Comparison of ENCODE assay signal across 13 cellular contexts in genomic region chr20:10352934-10353866, GRCh38.
DNase-seq lines count a peak whose midpoint lies in the region; ATAC-seq and TF ChIP-seq lines count a peak whose summit lies in the region.
"Had no signal": no experiment of that assay in that cellular context is flagged by ENCODE, and none has a peak within 500 bp of the region (broad histone marks: within the 10 kb centered on the region; RNA-seq: fewer than 3 reads in every experiment).

No MANE protein-coding gene starts in this region.

- DNase-seq in A673 (ENCODE audit: low spot score) (peak; percentile 82), astrocyte of the cerebellum (ENCODE audit: low read depth) (peak; percentile 94), iris pigment epithelial cell (ENCODE audit: low read depth) (peak; percentile 59), SHP77 treated with DMSO at 0.1 percent for 48 hours (lab: John Stamatoyannopoulos, UW) (no peak), prostate gland (ENCODE audit: low spot score) (no peak), RKO (ENCODE audit: low spot score) (no peak)
- DNase-seq: colonic mucosa, midbrain, NCI-H1048, WERI-Rb-1 had no signal

- no peak for ATAC-seq in HG03354 (IDR thresholded peaks at IDR 0.05; ENCODE audit: poor library complexity, severe bottlenecking, unreplicated experiment)
- ATAC-seq: activated naive CD4-positive, alpha-beta T cell treated with anti-CD3 and anti-CD28 coated beads, Interleukin-2, amount 50 U/mL, for 72 hours had no signal

- H3K27me3 ChIP-seq in A673 (replicated peaks; ENCODE audit: insufficient read depth, low read depth, low read length, poor library complexity) (no peaks in the 10 kb centered on the region), HUES48 (ENCODE audit: control insufficient read depth, insufficient read depth, low read length) (no peaks in the 10 kb centered on the region), prostate gland (replicated peaks; ENCODE audit: insufficient read depth) (no peaks in the 10 kb centered on the region)
- H3K27me3 ChIP-seq: colonic mucosa had no signal

- H3K9me3 ChIP-seq in A673 (ENCODE audit: low read depth, low read length, poor library complexity, severe bottlenecking) (no peaks in the 10 kb centered on the region), HUES48 (ENCODE audit: control insufficient read depth, insufficient read depth, low read length) (no peaks in the 10 kb centered on the region), prostate gland (no peaks in the 10 kb centered on the region)
- H3K9me3 ChIP-seq: colonic mucosa had no signal

- no peak for TF ChIP-seq CTCF in A673 (conservative IDR thresholded peaks at IDR 0.05; ENCODE audit: low read depth, low read length)
- no peak for TF ChIP-seq CTCF in astrocyte of the cerebellum (IDR thresholded peaks at IDR 0.05; ENCODE audit: low read depth, low read length, missing control alignments)
- no peak for TF ChIP-seq CTCF in prostate gland (IDR thresholded peaks at IDR 0.05)

- H3K4me3 ChIP-seq in A673 (ENCODE audit: low read depth, low read length, poor library complexity, severe bottlenecking) (no peak overlapping the region), HUES48 (ENCODE audit: low read depth, low read length) (no peak overlapping the region; the same call in 1 of the 2 replicates), astrocyte of the cerebellum (ENCODE audit: low read depth, low read length) (no peak overlapping the region), prostate gland (no peak overlapping the region)
- H3K4me3 ChIP-seq: colonic mucosa had no signal

- in situ Hi-C loops in astrocyte of the cerebellum (cut with HindIII; ENCODE audit: low sequenced_read_pairs), result no loop called here

- no peaks in the 10 kb centered on the region for H3K36me3 ChIP-seq in A673 (ENCODE audit: insufficient read depth, low read length, poor library complexity, severe bottlenecking)
- no peaks in the 10 kb centered on the region for H3K36me3 ChIP-seq in HUES48 (ENCODE audit: control insufficient read depth, insufficient read depth, low read length)
- H3K36me3 ChIP-seq in prostate gland, result no peaks in the 10 kb centered on the region
- H3K36me3 ChIP-seq: colonic mucosa, WERI-Rb-1 had no signal

- CTCF ChIA-PET in A673 (lab: Charles Lee), result no interaction called here

- intact Hi-C loops in A673 (cut with micrococcal nuclease; ENCODE audit: unreplicated experiment) (loop anchor here (1.0 to 5.0 kb wide), 7 partner anchors 64 to 319 kb away; partner anchors contain the start of genes JAG1, MKKS and SNAP25), prostate gland (cut with DNase I) (no loop called here)

- POLR2A ChIA-PET in A673 (lab: Charles Lee; ENCODE audit: low non-redundant PET), result interaction anchor here (0.7 kb wide), 1 partner anchor 27 kb away, joined by 5 read pairs; no protein-coding TSS in a partner anchor

- H3K4me1 ChIP-seq in A673 (ENCODE audit: insufficient read depth, low read length, poor library complexity, severe bottlenecking) (peaks cover 39% of the 10 kb centered on the region), HUES48 (ENCODE audit: control insufficient read depth, insufficient read depth, low read length) (peaks cover 28% of the 10 kb centered on the region), prostate gland (replicated peaks) (no peaks in the 10 kb centered on the region)
- H3K4me1 ChIP-seq: colonic mucosa had no signal

- H3K27ac ChIP-seq in A673 (ENCODE audit: low read depth, low read length, poor library complexity, severe bottlenecking) (peak overlapping the region; percentile 88), HUES48 (ENCODE audit: low read depth, low read length) (peak overlapping the region; percentile 90), prostate gland (no peak overlapping the region)
- H3K27ac ChIP-seq: colonic mucosa, WERI-Rb-1 had no signal

- no peak overlapping the region for H3K9ac ChIP-seq in HUES48 (ENCODE audit: low read depth, low read length)

- TF ChIP-seq POLR2A in prostate gland (IDR thresholded peaks at IDR 0.05), result no peak

- WGBS in prostate gland, result 38% methylated on average over 7 of the region's 7 CpGs

- BruUV-seq in A673 (replicated peaks; lab: Mats Ljungman, UMichigan), result TSS peak; percentile 75

Comparison
In these comparisons a context has a peak if more than half of its experiments do, and no peak if none do; other contexts are left out.
1. DNase-seq: peak in A673 (single experiment), astrocyte of the cerebellum (single experiment) and iris pigment epithelial cell (single experiment); none in SHP77 treated with DMSO at 0.1 percent for 48 hours (single experiment), prostate gland (single experiment) and RKO (single experiment).
2. H3K27ac ChIP-seq: peak in A673 (single experiment) and HUES48 (single experiment); none in prostate gland (0 of 2).